Comparison of ENCODE assay signal across 15 cellular contexts in the genomic region with DNA sequence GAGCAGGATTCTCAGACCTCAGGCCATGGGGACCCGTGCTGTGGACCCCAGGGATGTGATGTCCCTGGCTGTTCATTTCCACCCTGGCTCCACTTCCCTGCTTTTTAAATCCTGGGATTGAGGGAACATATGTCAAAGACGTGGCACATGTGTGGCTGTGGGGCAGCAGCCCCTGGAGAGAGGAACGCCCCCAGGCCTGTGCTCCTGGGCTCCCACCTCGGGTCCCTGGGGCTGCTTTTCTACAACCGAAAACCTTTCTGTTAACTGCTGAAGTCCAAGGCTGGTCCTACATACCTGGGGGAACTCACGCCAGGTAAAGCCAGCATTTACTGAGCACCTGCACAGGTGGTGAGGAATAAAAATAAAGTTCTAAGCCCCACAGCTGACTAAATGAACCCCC.
DNase-seq lines count a peak whose midpoint lies in the region; ATAC-seq and TF ChIP-seq lines count a peak whose summit lies in the region.
"Had no signal": no experiment of that assay in that cellular context is flagged by ENCODE, and none has a peak within 500 bp of the region (broad histone marks: within the 10 kb centered on the region; RNA-seq: fewer than 3 reads in every experiment).

No MANE protein-coding gene starts in this region.

- POLR2A ChIA-PET in A673 (lab: Charles Lee; ENCODE audit: low non-redundant PET) = no interaction called here

- no peaks in the 10 kb centered on the region for H3K9me2 ChIP-seq in MM.1S (replicated peaks; ENCODE audit: insufficient read depth, low read length)

- peak overlapping the region; percentile 85 for H3K27ac ChIP-seq in A673 (ENCODE audit: low read depth, low read length, poor library complexity, severe bottlenecking)
- peak overlapping the region in 7 of 11 experiments; percentile 1 to 75 (median 57); a peak in 8 of 22 replicates for H3K27ac ChIP-seq in BLaER1 treated with 17β-estradiol and CSF1 and Interleukin-3, amounts not matched to agents 10 nM and 100 nM
- peak overlapping the region; percentile 85; the same call in 1 of the 2 replicates for H3K27ac ChIP-seq in MM.1S (ENCODE audit: low read length)
- no peak overlapping the region for H3K27ac ChIP-seq in sigmoid colon
- H3K27ac ChIP-seq: GM23248 had no signal

- no peak for ATAC-seq in GM18867 (IDR thresholded peaks at IDR 0.05; ENCODE audit: unreplicated experiment)
- ATAC-seq in left lobe of liver = no peak
- ATAC-seq: HepG2 had no signal

- H3K9me3 ChIP-seq in A673 (ENCODE audit: low read depth, low read length, poor library complexity, severe bottlenecking) (no peaks in the 10 kb centered on the region), MM.1S (replicated peaks; ENCODE audit: insufficient read depth, low read length) (no peaks in the 10 kb centered on the region), sigmoid colon (no peaks in the 10 kb centered on the region)
- H3K9me3 ChIP-seq in BLaER1 treated with 17β-estradiol and CSF1 and Interleukin-3, amounts not matched to agents 10 nM and 100 nM (replicated peaks in 1 of 11) = peaks cover under 1 to 14% (median 5%) of the 10 kb centered on the region in 11 experiments; a peak in 19 of 22 replicates
- H3K9me3 ChIP-seq: BE2C, Caco-2 had no signal

- H2AFZ ChIP-seq in MM.1S (ENCODE audit: low read length) = no peak overlapping the region
- H2AFZ ChIP-seq: GM23248 had no signal

- TF ChIP-seq POLR2A in sigmoid colon (IDR thresholded peaks at IDR 0.05) = no peak

- H3K4me1 ChIP-seq in A673 (ENCODE audit: insufficient read depth, low read length, poor library complexity, severe bottlenecking) (peaks cover 57% of the 10 kb centered on the region), MM.1S (ENCODE audit: low read length) (peaks cover 23% of the 10 kb centered on the region), sigmoid colon (peaks cover 0 to 14% (median 10%) of the 10 kb centered on the region in 4 donors)
- peaks cover 46 to 76% (median 71%) of the 10 kb centered on the region in 10 experiments for H3K4me1 ChIP-seq in BLaER1 treated with 17β-estradiol and CSF1 and Interleukin-3, amounts not matched to agents 10 nM and 100 nM
- H3K4me1 ChIP-seq: BE2C, Caco-2 had no signal

- peaks cover 3% of the 10 kb centered on the region; the same call in 1 of the 2 replicates for H3F3A ChIP-seq in MM.1S (ENCODE audit: insufficient read depth, low read length)

- CTCF ChIA-PET in A673 (lab: Charles Lee) = no interaction called here

- 87 to 91% methylated on average over 6 of the region's 6 CpGs for WGBS in sigmoid colon, 2 donors

- intact Hi-C loops in A673 (cut with micrococcal nuclease; ENCODE audit: unreplicated experiment) = no loop called here
- intact Hi-C loops in sigmoid colon (cut with DNase I) = no loop called here

- H3K4me2 ChIP-seq in BLaER1 treated with 17β-estradiol and CSF1 and Interleukin-3, amounts not matched to agents 10 nM and 100 nM = peak overlapping the region; percentile 78 to 96 (median 87); a peak in 21 of 22 replicates
- no peak overlapping the region for H3K4me2 ChIP-seq in MM.1S (ENCODE audit: low read depth, low read length)

- H3K36me3 ChIP-seq in A673 (ENCODE audit: insufficient read depth, low read length, poor library complexity, severe bottlenecking) (no peaks in the 10 kb centered on the region), MM.1S (replicated peaks; ENCODE audit: insufficient read depth, low read length) (no peaks in the 10 kb centered on the region), sigmoid colon (no peaks in the 10 kb centered on the region)
- H3K36me3 ChIP-seq in BLaER1 treated with 17β-estradiol and CSF1 and Interleukin-3, amounts not matched to agents 10 nM and 100 nM = peaks cover 0 to 10% (median 0%) of the 10 kb centered on the region in 11 experiments; a peak in 1 of 22 replicates
- H3K36me3 ChIP-seq: BE2C had no signal

- H4K20me1 ChIP-seq in BLaER1 treated with 17β-estradiol and CSF1 and Interleukin-3, amounts not matched to agents 10 nM and 100 nM = no peaks in the 10 kb centered on the region
- no peaks in the 10 kb centered on the region for H4K20me1 ChIP-seq in MM.1S (ENCODE audit: insufficient read depth, low read length)

- TF ChIP-seq EP300 in sigmoid colon (IDR thresholded peaks at IDR 0.05) = no peak

- no peaks in the 10 kb centered on the region for H3K79me2 ChIP-seq in MM.1S (ENCODE audit: low read length)

- no TSS peak for BruUV-seq in A673 (replicated peaks; lab: Mats Ljungman, UMichigan)

- H3K9ac ChIP-seq in BLaER1 treated with 17β-estradiol and CSF1 and Interleukin-3, amounts not matched to agents 10 nM and 100 nM = peak overlapping the region in 5 of 11 experiments; percentile 61 to 80 (median 75); a peak in 8 of 22 replicates
- no peak overlapping the region for H3K9ac ChIP-seq in MM.1S (ENCODE audit: low read length)
- H3K9ac ChIP-seq: GM23248 had no signal

- DNase-seq in A673 (ENCODE audit: low spot score) (no peak), MM.1S (no peak), sigmoid colon (peak; percentile 26), left lobe of liver (ENCODE audit: low spot score) (no peak), NCI-H524 (lab: John Stamatoyannopoulos, UW) (no peak)
- DNase-seq: BE2C; CD8-positive, alpha-beta memory T cell; GF-D8; GM23248; HCEC 1CT; HFFc6 had no signal

- TF ChIP-seq CTCF in A673 (conservative IDR thresholded peaks at IDR 0.05; ENCODE audit: low read depth, low read length) (no peak), MM.1S (IDR thresholded peaks at IDR 0.05; ENCODE audit: low read length) (no peak), sigmoid colon (IDR thresholded peaks at IDR 0.05) (no peak)

- no peak overlapping the region for H3K4me3 ChIP-seq in A673 (ENCODE audit: low read depth, low read length, poor library complexity, severe bottlenecking)
- peak overlapping the region in 2 of 10 experiments; percentile 5 to 63; a peak in 3 of 20 replicates for H3K4me3 ChIP-seq in BLaER1 treated with 17β-estradiol and CSF1 and Interleukin-3, amounts not matched to agents 10 nM and 100 nM
- no peak overlapping the region for H3K4me3 ChIP-seq in MM.1S (ENCODE audit: low read length)
- no peak overlapping the region for H3K4me3 ChIP-seq in sigmoid colon
- H3K4me3 ChIP-seq: GM23248 had no signal

- no peaks in the 10 kb centered on the region for H3K27me3 ChIP-seq in A673 (replicated peaks; ENCODE audit: insufficient read depth, low read depth, low read length, poor library complexity)
- peaks cover 0 to 45% (median 0%) of the 10 kb centered on the region in 11 experiments; a peak in 7 of 22 replicates for H3K27me3 ChIP-seq in BLaER1 treated with 17β-estradiol and CSF1 and Interleukin-3, amounts not matched to agents 10 nM and 100 nM
- no peaks in the 10 kb centered on the region for H3K27me3 ChIP-seq in MM.1S (replicated peaks; ENCODE audit: insufficient read depth, low read length)
- H3K27me3 ChIP-seq in sigmoid colon = no peaks in the 10 kb centered on the region
- H3K27me3 ChIP-seq: BE2C had no signal

Comparison
In these comparisons a context has a peak if more than half of its experiments do, and no peak if none do; other contexts are left out.
1. H3K27ac ChIP-seq: peak in A673 (single experiment), BLaER1 treated with 17β-estradiol and CSF1 and Interleukin-3, amounts not matched to agents 10 nM and 100 nM (7 of 11) and MM.1S (single experiment); none in sigmoid colon (0 of 4).